Comparison of ENCODE assay signal across 2 cellular contexts in the genomic region with DNA sequence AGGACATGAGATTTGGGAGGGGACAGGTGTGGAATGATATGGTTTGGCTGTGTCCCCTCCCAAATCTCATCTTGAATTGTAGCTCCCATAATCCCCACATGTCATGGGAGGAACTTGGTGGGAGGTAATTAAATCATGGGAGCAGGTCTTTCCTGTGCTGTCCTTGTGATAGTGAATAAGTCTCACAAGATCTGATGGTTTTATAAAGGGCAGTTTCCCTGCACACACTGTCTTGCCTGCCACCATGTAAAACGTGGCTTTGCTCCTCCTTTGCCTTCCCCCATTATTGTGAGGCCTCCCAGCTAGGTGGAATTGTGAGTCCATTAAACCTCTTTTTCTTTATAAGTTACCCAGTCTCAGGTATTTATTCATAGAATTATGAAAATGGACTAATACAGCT. TPM values are rescaled to one million over a fixed set of nuclear protein-coding genes. Genes with fewer than 3 reads are reported as not detected.
"Had no signal": no experiment of that assay in that cellular context is flagged by ENCODE, and none has a peak within 500 bp of the region (broad histone marks: within the 10 kb centered on the region; RNA-seq: fewer than 3 reads in every experiment).

No MANE protein-coding gene starts in this region.

RNA-seq across cellular contexts. Expression of a gene that starts 22.8 kb away (rescaled TPM):
- total RNA-seq: HepG2 had no signal
- polyA plus RNA-seq: HepG2, IgD-negative memory B cell had no signal
